In the genomic region with DNA sequence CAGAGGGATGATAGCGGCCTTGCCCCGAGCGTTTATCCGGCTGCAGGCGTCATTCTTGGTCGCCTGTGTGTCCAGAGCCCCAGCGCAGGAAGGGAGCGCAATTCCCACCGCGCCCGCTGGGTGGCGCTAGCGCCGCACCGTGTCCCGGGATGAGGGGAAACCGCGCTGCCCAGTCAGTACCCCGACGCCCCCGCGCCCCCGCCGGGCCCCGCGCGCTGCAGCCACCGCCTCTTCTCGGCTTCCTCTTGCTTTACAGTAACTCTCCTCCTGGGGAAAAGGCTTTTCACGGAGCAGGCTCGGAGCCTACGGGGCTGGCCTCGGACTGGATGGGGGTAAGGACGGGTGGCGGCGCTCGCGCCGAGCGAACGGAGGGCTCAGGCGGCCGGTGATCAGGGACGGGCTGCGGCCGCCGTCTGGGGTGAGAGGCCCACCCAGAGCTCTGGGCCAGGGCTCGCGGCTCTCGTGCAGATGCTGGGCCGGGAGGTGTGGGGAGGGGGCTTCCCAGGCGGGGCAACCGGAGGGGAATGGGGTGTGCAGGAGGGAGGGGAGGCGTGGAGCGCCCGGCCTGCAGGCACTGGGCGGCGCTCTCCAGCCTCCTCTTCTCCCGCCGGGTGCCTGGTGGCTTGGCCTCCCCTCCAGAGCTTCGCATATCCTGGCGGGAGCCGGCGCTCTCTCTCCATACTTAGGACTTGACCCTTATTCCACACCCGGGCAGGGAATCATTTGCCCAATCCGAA, we compare ENCODE assay signal across 8 cellular contexts. TPM values are rescaled to one million over a fixed set of nuclear protein-coding genes. Genes with fewer than 3 reads are reported as not detected.
DNase-seq lines count a peak whose midpoint lies in the region; ATAC-seq and TF ChIP-seq lines count a peak whose summit lies in the region.

No MANE protein-coding gene starts in this region.

- TF ChIP-seq RAD21 in liver (IDR thresholded peaks at IDR 0.05): peak; percentile 75 to 82

- DNase-seq in AG20443 (ENCODE audit: low spot score) (peak; percentile 89), NCI-H460 (ENCODE audit: extremely low read depth, low read depth) (peak; percentile 77), dermis blood vessel endothelial cell (peak; percentile 88)
- peak; percentile 82 for DNase-seq in activated CD4-positive, alpha-beta T cell treated with anti-CD3 and anti-CD28 coated beads, Interleukin-2, amount 50 U/mL, for 1 hour
- DNase-seq in stimulated activated CD4-positive, alpha-beta T cell treated with anti-CD3 and anti-CD28 coated beads, Interleukin-4, amount 100 ng/mL, for 24 hours: peak; percentile 86

- H3K4me3 ChIP-seq in liver (ENCODE audit: low read depth in 1 of 3, low read length in 3 of 3): peak overlapping the region; percentile 76 to 84 (median 80)

- ATAC-seq in GM18909 (IDR thresholded peaks at IDR 0.05; ENCODE audit: poor library complexity, unreplicated experiment) (peak; percentile 81), HG03175 (IDR thresholded peaks at IDR 0.05; ENCODE audit: unreplicated experiment) (peak; percentile 82)

- no peaks in the 10 kb centered on the region for H3K9me3 ChIP-seq in liver (ENCODE audit: control insufficient read depth in 4 of 4, low read length in 3 of 4)

- no peaks in the 10 kb centered on the region for H3K27me3 ChIP-seq in liver (ENCODE audit: control insufficient read depth in 4 of 4, insufficient read depth in 4 of 4, low read length in 3 of 4)

- peaks cover 2 to 37% (median 12%) of the 10 kb centered on the region in 4 donors for H3K4me1 ChIP-seq in liver (ENCODE audit: control insufficient read depth in 4 of 4, insufficient read depth in 4 of 4, low read length in 3 of 4)

- H3K36me3 ChIP-seq in liver (ENCODE audit: control insufficient read depth in 4 of 4, insufficient read depth in 3 of 4, low read depth in 1 of 4, low read length in 3 of 4): peaks cover 0 to under 1% (median under 1%) of the 10 kb centered on the region in 4 donors

- 1% methylated on average over 66 of the region's 66 CpGs for WGBS in liver

- TF ChIP-seq CTCF in liver (IDR thresholded peaks at IDR 0.05; ENCODE audit: low read depth, low read length, missing input control): peak; percentile 96

- H3K9ac ChIP-seq in liver (ENCODE audit: low read depth in 1 of 2, low read length in 2 of 2): peak overlapping the region; percentile 76 to 96

- H3K27ac ChIP-seq in liver (ENCODE audit: low read depth in 1 of 2, low read length in 2 of 2): peak overlapping the region; percentile 88

TF ChIP-seq in liver, 16 proteins besides CTCF, POLR2A, EP300 and RAD21:
- TF ChIP-seq, protein P1, sequence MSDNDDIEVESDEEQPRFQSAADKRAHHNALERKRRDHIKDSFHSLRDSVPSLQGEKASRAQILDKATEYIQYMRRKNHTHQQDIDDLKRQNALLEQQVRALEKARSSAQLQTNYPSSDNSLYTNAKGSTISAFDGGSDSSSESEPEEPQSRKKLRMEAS (IDR thresholded peaks at IDR 0.05): no peak
- TF ChIP-seq SP1 (IDR thresholded peaks at IDR 0.05) (peak; percentile 35), HNF4A (conservative IDR thresholded peaks at IDR 0.05) (peak; percentile 39 to 56), RXRA (IDR thresholded peaks at IDR 0.05) (peak; percentile 39 to 46), YY1 (IDR thresholded peaks at IDR 0.05) (peak; percentile 10), EGR1 (IDR thresholded peaks at IDR 0.05; ENCODE audit: low read depth in 2 of 2) (peak; percentile 52 to 58)
- TF ChIP-seq, protein P2, sequence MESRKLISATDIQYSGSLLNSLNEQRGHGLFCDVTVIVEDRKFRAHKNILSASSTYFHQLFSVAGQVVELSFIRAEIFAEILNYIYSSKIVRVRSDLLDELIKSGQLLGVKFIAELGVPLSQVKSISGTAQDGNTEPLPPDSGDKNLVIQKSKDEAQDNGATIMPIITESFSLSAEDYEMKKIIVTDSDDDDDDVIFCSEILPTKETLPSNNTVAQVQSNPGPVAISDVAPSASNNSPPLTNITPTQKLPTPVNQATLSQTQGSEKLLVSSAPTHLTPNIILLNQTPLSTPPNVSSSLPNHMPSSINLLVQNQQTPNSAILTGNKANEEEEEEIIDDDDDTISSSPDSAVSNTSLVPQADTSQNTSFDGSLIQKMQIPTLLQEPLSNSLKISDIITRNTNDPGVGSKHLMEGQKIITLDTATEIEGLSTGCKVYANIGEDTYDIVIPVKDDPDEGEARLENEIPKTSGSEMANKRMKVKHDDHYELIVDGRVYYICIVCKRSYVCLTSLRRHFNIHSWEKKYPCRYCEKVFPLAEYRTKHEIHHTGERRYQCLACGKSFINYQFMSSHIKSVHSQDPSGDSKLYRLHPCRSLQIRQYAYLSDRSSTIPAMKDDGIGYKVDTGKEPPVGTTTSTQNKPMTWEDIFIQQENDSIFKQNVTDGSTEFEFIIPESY (IDR thresholded peaks at IDR 0.05): no peak

RNA-seq across cellular contexts. Expression of a gene that starts 29.8 kb away (rescaled TPM):
- total RNA-seq in NCI-H460 (2014; rRNA removed; shearing (Covaris generic)): not detected in 2 replicates
- not detected in 2 replicates for polyA plus RNA-seq in NCI-H460 (2014; cell fraction: nucleus; rRNA removed)
- total RNA-seq in dermis blood vessel endothelial cell: not detected in 2 replicates
- total RNA-seq in liver: not detected
- polyA plus RNA-seq in liver: not detected

RNA-seq across cellular contexts. Expression of a gene that starts 46.0 kb away (rescaled TPM):
- total RNA-seq in NCI-H460 (2014; rRNA removed; shearing (Covaris generic)): not detected in 2 replicates
- not detected in 2 replicates for polyA plus RNA-seq in NCI-H460 (2014; cell fraction: nucleus; rRNA removed)
- total RNA-seq in dermis blood vessel endothelial cell (0.09 TPM in 1 of 2 replicates, not detected in the other), liver (under 1 TPM in 1 of 2 donors, not detected in 1; 0.33 TPM)
- polyA plus RNA-seq in liver: not detected

Comparison
In these comparisons a context has a peak if more than half of its experiments do, and no peak if none do; other contexts are left out.
1. Peak in every context shown above with its lines: DNase-seq, ATAC-seq, H3K4me3 ChIP-seq and H3K27ac ChIP-seq.